Comparison of ENCODE assay signal across 17 cellular contexts in the genomic region with DNA sequence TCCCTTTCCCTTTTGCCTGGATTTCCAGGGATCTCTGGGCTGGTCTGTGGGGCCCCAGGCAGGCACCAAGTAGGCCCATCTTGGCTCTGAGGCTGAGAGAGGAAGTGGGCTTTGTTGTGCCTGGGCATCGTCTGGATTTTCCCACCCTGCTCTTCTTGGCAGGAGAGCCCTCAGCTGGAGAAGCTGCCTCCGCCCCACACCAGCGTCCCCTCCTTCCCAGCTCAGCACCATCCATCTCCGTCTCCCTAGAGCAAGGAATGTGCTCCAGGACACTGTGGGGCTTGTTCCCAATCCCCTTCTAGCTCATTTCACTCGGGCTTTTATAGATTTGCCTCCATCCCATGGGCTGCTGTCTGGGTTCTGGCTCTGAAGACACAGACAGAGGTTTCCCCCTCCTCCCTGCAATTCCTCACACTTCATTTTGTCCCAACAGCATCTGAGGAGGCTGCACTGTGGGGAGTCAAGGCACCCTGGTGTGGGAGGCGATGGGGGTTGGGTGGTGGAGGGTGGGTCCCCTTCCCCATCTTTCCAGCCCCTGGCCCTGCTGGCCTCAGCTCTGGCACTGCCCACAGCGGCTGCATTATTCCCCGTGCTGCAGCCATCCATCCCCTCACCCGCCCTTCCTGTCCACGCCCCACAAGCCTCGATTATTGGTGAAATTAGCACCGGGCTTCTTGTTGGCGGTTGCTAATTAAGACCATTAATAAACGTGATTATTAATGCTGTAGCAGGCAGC. TPM values are rescaled to one million over a fixed set of nuclear protein-coding genes. Genes with fewer than 3 reads are reported as not detected.
DNase-seq lines count a peak whose midpoint lies in the region; ATAC-seq, FAIRE-seq and TF ChIP-seq lines count a peak whose summit lies in the region.
"Had no signal": no experiment of that assay in that cellular context is flagged by ENCODE, and none has a peak within 500 bp of the region (broad histone marks: within the 10 kb centered on the region; RNA-seq: fewer than 3 reads in every experiment).

No MANE protein-coding gene starts in this region.

- H2BK5ac ChIP-seq in H1 (ENCODE audit: low read depth, low read length): no peak overlapping the region

- H3K79me2 ChIP-seq in H1 (ENCODE audit: control insufficient read depth in 1 of 2, insufficient read depth in 2 of 2, low read length in 2 of 2): no peaks in the 10 kb centered on the region
- H3K79me2 ChIP-seq in neural progenitor cell (ENCODE audit: low read depth): no peaks in the 10 kb centered on the region

- no peak for TF ChIP-seq EP300 in H1 (IDR thresholded peaks at IDR 0.05; ENCODE audit: borderline replicate concordance in 1 of 2, low read depth in 2 of 2, low read length in 2 of 2)

- FAIRE-seq in H1 (lab: Jason Lieb, UNC): no peak
- FAIRE-seq: G401.6, GM12891 had no signal

- CTCF ChIA-PET in H1 (lab: Charles Lee; ENCODE audit: partially characterized antibody): interaction anchor here (0.9 to 26.1 kb wide), 13 partner anchors 4 to 111 kb away, joined by 3 to 574 read pairs (median 23); a partner anchor contains a TSS

- H2BK12ac ChIP-seq in H1 (ENCODE audit: low read depth, low read length): peak overlapping the region; percentile 89; the same call in 1 of the 2 replicates

- H3K27me3 Mint-ChIP-seq in neural progenitor cell (ENCODE audit: insufficient read depth, low read depth) (peaks cover 53% of the 10 kb centered on the region), immature natural killer cell (ENCODE audit: low read depth in 3 of 3) (peaks cover 0 to 9% (median 9%) of the 10 kb centered on the region in 3 donors)

- H3K36me3 Mint-ChIP-seq in neural progenitor cell: no peaks in the 10 kb centered on the region
- H3K36me3 Mint-ChIP-seq in immature natural killer cell: no peaks in the 10 kb centered on the region

- H3K4me3 Mint-ChIP-seq in neural progenitor cell: no peak overlapping the region
- H3K4me3 Mint-ChIP-seq in immature natural killer cell: no peak overlapping the region

- intact Hi-C loops in Right ventricle myocardium inferior (cut with DNase I): no loop called here

- peak overlapping the region; percentile 61 for H4K91ac ChIP-seq in H1 (replicated peaks; ENCODE audit: insufficient read length, low read length)

- H2BK20ac ChIP-seq in H1 (ENCODE audit: low read length): 0 out of 2 replicates have a peak overlapping the region, but pooled peaks have one; percentile 43

- no peaks in the 10 kb centered on the region for H4K20me1 ChIP-seq in H1 (replicated peaks in 1 of 2; ENCODE audit: control insufficient read depth in 1 of 2, insufficient read depth in 2 of 2, low read length in 2 of 2)
- peaks cover 47% of the 10 kb centered on the region for H4K20me1 ChIP-seq in neural progenitor cell (ENCODE audit: low read depth)

- H3F3A ChIP-seq in neural progenitor cell (ENCODE audit: low read depth): peaks cover 52% of the 10 kb centered on the region

- TF ChIP-seq POLR2A in H1 (IDR thresholded peaks at IDR 0.05; ENCODE audit: control extremely low read depth in 1 of 2, low read depth in 2 of 2, low read length in 2 of 2): no peak

- H3K56ac ChIP-seq in H1 (replicated peaks; ENCODE audit: insufficient read length, low read depth, low read length): no peak overlapping the region

- no peak overlapping the region for H3K4me3 ChIP-seq in right atrium auricular region
- no peak overlapping the region for H3K4me3 ChIP-seq in H1 (ENCODE audit: extremely low read depth in 1 of 4, insufficient read depth in 2 of 4, low read depth in 3 of 4, low read length in 4 of 4)
- no peak overlapping the region for H3K4me3 ChIP-seq in neural progenitor cell

- peak overlapping the region; percentile 65; the same call in 1 of the 2 replicates for H2AK5ac ChIP-seq in H1 (ENCODE audit: low read depth, low read length)

- H4K5ac ChIP-seq in H1 (ENCODE audit: insufficient read length, low read depth, low read length): no peak overlapping the region

- H3K27ac Mint-ChIP-seq in neural progenitor cell: no peak overlapping the region
- no peak overlapping the region for H3K27ac Mint-ChIP-seq in immature natural killer cell

- no peak for TF ChIP-seq RAD21 in H1 (IDR thresholded peaks at IDR 0.05 in 1 of 2, conservative IDR thresholded peaks at IDR 0.05 in 1 of 2; ENCODE audit: low read depth in 2 of 2, low read length in 2 of 2)

- H3K14ac ChIP-seq in H1 (ENCODE audit: insufficient read length): no peak overlapping the region

- H3K9ac ChIP-seq in H1 (replicated peaks in 1 of 4; ENCODE audit: extremely low read depth in 1 of 4, low read depth in 3 of 4, low read length in 3 of 4): no peak overlapping the region
- H3K9ac ChIP-seq in neural progenitor cell: no peak overlapping the region

- H3K27me3 ChIP-seq in right atrium auricular region: peaks cover 0 to 4% of the 10 kb centered on the region in 2 donors
- peaks cover 14 to 64% (median 56%) of the 10 kb centered on the region in 4 experiments for H3K27me3 ChIP-seq in H1 (replicated peaks in 1 of 4; ENCODE audit: control insufficient read depth in 3 of 4, extremely low read depth in 1 of 4, insufficient read depth in 3 of 4, low read length in 3 of 4)
- H3K27me3 ChIP-seq in neural progenitor cell: peaks cover 77% of the 10 kb centered on the region

- DNase-seq in Right ventricle myocardium inferior (ENCODE audit: missing footprints) (peak; percentile 15), right atrium auricular region (ENCODE audit: low spot score) (no peak), H1 (ENCODE audit: low read depth in 1 of 2, low spot score in 2 of 2) (no peak), neural progenitor cell (ENCODE audit: low spot score) (no peak), AG08395 (ENCODE audit: low spot score) (no peak), immature natural killer cell (no peak), A172 (ENCODE audit: low spot score) (no peak)
- DNase-seq: 8988T, MV-4-11, NCI-H1694, NCI-H2107, NCI-H345, PC-3 had no signal

- POLR2A ChIA-PET in H1 (lab: Charles Lee; ENCODE audit: partially characterized antibody): interaction anchor here (1.0 to 7.3 kb wide), 5 partner anchors 24 to 60 kb away, joined by 3 to 26 read pairs (median 4); no protein-coding TSS in a partner anchor

- H3K4me1 Mint-ChIP-seq in neural progenitor cell: peaks cover 36% of the 10 kb centered on the region
- H3K4me1 Mint-ChIP-seq in immature natural killer cell: peaks cover 2 to 5% of the 10 kb centered on the region in 2 donors

- H3K4me2 ChIP-seq in H1 (ENCODE audit: insufficient read depth in 1 of 2, low read depth in 2 of 2, low read length in 2 of 2) (peak overlapping the region in 1 of 2 experiments; percentile 22; a peak in 1 of 4 replicates), neural progenitor cell (peak overlapping the region; percentile 75)

- peak overlapping the region; percentile 92; the same call in 1 of the 2 replicates for H2BK15ac ChIP-seq in H1 (ENCODE audit: low read length)

- no peaks in the 10 kb centered on the region for H3K79me1 ChIP-seq in H1 (ENCODE audit: low read depth, low read length)

- H3K27ac ChIP-seq in right atrium auricular region: no peak overlapping the region
- no peak overlapping the region for H3K27ac ChIP-seq in H1 (ENCODE audit: low read depth, low read length)
- no peak overlapping the region for H3K27ac ChIP-seq in neural progenitor cell

- H2AFZ ChIP-seq in H1 (ENCODE audit: low read length) (no peak overlapping the region), neural progenitor cell (replicated peaks) (no peak overlapping the region)

- H3K36me3 ChIP-seq in right atrium auricular region (no peaks in the 10 kb centered on the region), H1 (ENCODE audit: control insufficient read depth in 2 of 4, insufficient read depth in 4 of 4, low read length in 3 of 4) (no peaks in the 10 kb centered on the region), neural progenitor cell (no peaks in the 10 kb centered on the region)

- no peak overlapping the region for H2BK120ac ChIP-seq in H1 (replicated peaks; ENCODE audit: low read depth, low read length)

- no peak overlapping the region for H3K23ac ChIP-seq in H1 (ENCODE audit: insufficient read length)

- no peak overlapping the region for H4K8ac ChIP-seq in H1 (ENCODE audit: extremely low read depth, insufficient read depth, low read length)

- 63% methylated on average over 14 of the region's 14 CpGs; no CpG with 5 or more reads in 1 of the 2 experiments for WGBS in H1 (ENCODE audit: extremely low coverage in 1 of 2, insufficient coverage in 1 of 2, insufficient read length in 1 of 2, insufficient replicate concordance in 2 of 2, low coverage in 1 of 2, low lambda C conversion rate in 2 of 2, missing lambda C conversion rate in 1 of 2), 2 experiments

- ATAC-seq in Right ventricle myocardium inferior (no peak), HG03378 (IDR thresholded peaks at IDR 0.05; ENCODE audit: unreplicated experiment) (no peak)
- ATAC-seq: PC-3 had no signal

- H3K9me3 ChIP-seq in right atrium auricular region (no peaks in the 10 kb centered on the region), H1 (ENCODE audit: insufficient read depth in 2 of 2, low read depth in 1 of 2, low read length in 1 of 2) (no peaks in the 10 kb centered on the region), neural progenitor cell (ENCODE audit: low read depth) (no peaks in the 10 kb centered on the region)

- H3K23me2 ChIP-seq in H1 (ENCODE audit: low read depth, low read length): peaks cover 4% of the 10 kb centered on the region; the same call in 1 of the 2 replicates

- H3K4me1 ChIP-seq in right atrium auricular region (peaks cover 0 to 10% of the 10 kb centered on the region in 2 donors), H1 (replicated peaks in 1 of 4; ENCODE audit: control insufficient read depth in 3 of 4, insufficient read depth in 4 of 4, low read length in 3 of 4) (peaks cover 10 to 47% (median 33%) of the 10 kb centered on the region in 4 experiments), neural progenitor cell (peaks cover 70% of the 10 kb centered on the region)

- H3K18ac ChIP-seq in H1 (ENCODE audit: extremely low read depth, low read length): 0 out of 2 replicates have a peak overlapping the region, but pooled peaks have one; percentile 6

- H3K4ac ChIP-seq in H1 (replicated peaks; ENCODE audit: insufficient read length, low read depth, low read length): no peak overlapping the region

- TF ChIP-seq CTCF in right atrium auricular region (IDR thresholded peaks at IDR 0.05) (no peak), H1 (IDR thresholded peaks at IDR 0.05; ENCODE audit: control extremely low read depth in 1 of 3, insufficient read depth in 1 of 3, low read depth in 1 of 3, low read length in 3 of 3) (no peak), neural progenitor cell (IDR thresholded peaks at IDR 0.05) (no peak)

- peaks cover 2% of the 10 kb centered on the region for H3K9me3 Mint-ChIP-seq in neural progenitor cell
- no peaks in the 10 kb centered on the region for H3K9me3 Mint-ChIP-seq in immature natural killer cell

RNA-seq across cellular contexts. Expression of a gene that starts 21.6 kb away (rescaled TPM):
- total RNA-seq in Right ventricle myocardium inferior: not detected
- total RNA-seq in right atrium auricular region: not detected
- 2.2 and 2.6 TPM in 2 replicates for total RNA-seq in H1 (2021; fragmentation: NEBNext Ultra II Directional; extraction: Animal tissue kit (Norgen Biotek cat#: 25700))
- polyA plus RNA-seq in H1 (2011; rRNA removed): 2.7 and 3.1 TPM in 2 replicates
- polyA plus RNA-seq in H1 (2011; cell fraction: cytosol; rRNA removed): 2.7 TPM
- polyA plus RNA-seq in H1 (2011; cell fraction: nucleus; rRNA removed): 6.5 TPM
- polyA plus RNA-seq in H1 (2012, experiment 1 of 2): 1.9 to 2.4 TPM (median 2.1 TPM) in 4 replicates
- polyA plus RNA-seq in H1 (2012, experiment 2 of 2): 0.92 TPM
- polyA plus RNA-seq in H1 (2013, experiment 1 of 2): 2.1 TPM
- polyA plus RNA-seq in H1 (2013, experiment 2 of 2): 1.7 TPM
- 1.2 and 1.5 TPM in 2 replicates for polyA minus RNA-seq in H1 (2011; rRNA and poly(A)+ RNA removed)
- 2.1 TPM for polyA minus RNA-seq in H1 (2011; cell fraction: cytosol; rRNA and poly(A)+ RNA removed)
- 5.1 TPM for polyA minus RNA-seq in H1 (2011; cell fraction: nucleus; rRNA and poly(A)+ RNA removed)
- not detected in 2 replicates for total RNA-seq in neural progenitor cell (ENCODE audit: low replicate concordance)
- polyA plus RNA-seq in immature natural killer cell: not detected
- not detected in 2 replicates for total RNA-seq in A172 (2014; rRNA removed; shearing (Covaris generic))
- total RNA-seq: HT1080 had no signal

RNA-seq across cellular contexts. Expression of a gene that starts 52.3 kb away (rescaled TPM):
- total RNA-seq in Right ventricle myocardium inferior (not detected), right atrium auricular region (not detected), neural progenitor cell (ENCODE audit: low replicate concordance) (0.87 TPM in 1 of 2 replicates, not detected in the other)
- 1.0 and 2.1 TPM in 2 replicates for total RNA-seq in H1 (2021; fragmentation: NEBNext Ultra II Directional; extraction: Animal tissue kit (Norgen Biotek cat#: 25700))
- polyA plus RNA-seq in H1 (2011; rRNA removed) (3.3 and 5.0 TPM in 2 replicates), immature natural killer cell (under 1 TPM in 1 of 3 donors, not detected in 2; 0.62 TPM)
- 1.7 TPM for polyA plus RNA-seq in H1 (2011; cell fraction: cytosol; rRNA removed)
- 2.9 TPM for polyA plus RNA-seq in H1 (2011; cell fraction: nucleus; rRNA removed)
- polyA plus RNA-seq in H1 (2012, experiment 1 of 2): 1.9 to 4.5 TPM (median 3.7 TPM) in 4 replicates
- 3.0 TPM for polyA plus RNA-seq in H1 (2012, experiment 2 of 2)
- 5.1 TPM for polyA plus RNA-seq in H1 (2013, experiment 1 of 2)
- 4.6 TPM for polyA plus RNA-seq in H1 (2013, experiment 2 of 2)
- 0.85 and 1.9 TPM in 2 replicates for polyA minus RNA-seq in H1 (2011; rRNA and poly(A)+ RNA removed)
- polyA minus RNA-seq in H1 (2011; cell fraction: cytosol; rRNA and poly(A)+ RNA removed): not detected
- polyA minus RNA-seq in H1 (2011; cell fraction: nucleus; rRNA and poly(A)+ RNA removed): not detected
- total RNA-seq in A172 (2014; rRNA removed; shearing (Covaris generic)): 3.5 and 9.4 TPM in 2 replicates

RNA-seq across cellular contexts. Expression of a gene that starts 52.5 kb away (rescaled TPM):
- total RNA-seq in Right ventricle myocardium inferior: 137 TPM
- total RNA-seq in right atrium auricular region: 100 to 1,000 TPM; 102 to 146 TPM
- total RNA-seq in H1 (2021; fragmentation: NEBNext Ultra II Directional; extraction: Animal tissue kit (Norgen Biotek cat#: 25700)): 471 and 480 TPM in 2 replicates
- 321 and 431 TPM in 2 replicates for polyA plus RNA-seq in H1 (2011; rRNA removed)
- polyA plus RNA-seq in H1 (2011; cell fraction: cytosol; rRNA removed): 579 TPM
- polyA plus RNA-seq in H1 (2011; cell fraction: nucleus; rRNA removed): 286 TPM
- 427 to 481 TPM (median 450 TPM) in 4 replicates for polyA plus RNA-seq in H1 (2012, experiment 1 of 2)
- polyA plus RNA-seq in H1 (2012, experiment 2 of 2): 414 TPM
- polyA plus RNA-seq in H1 (2013, experiment 1 of 2): 278 TPM
- polyA plus RNA-seq in H1 (2013, experiment 2 of 2): 275 TPM
- polyA minus RNA-seq in H1 (2011; rRNA and poly(A)+ RNA removed): 711 and 916 TPM in 2 replicates
- 351 TPM for polyA minus RNA-seq in H1 (2011; cell fraction: cytosol; rRNA and poly(A)+ RNA removed)
- 216 TPM for polyA minus RNA-seq in H1 (2011; cell fraction: nucleus; rRNA and poly(A)+ RNA removed)
- 434 and 523 TPM in 2 replicates for total RNA-seq in neural progenitor cell (ENCODE audit: low replicate concordance)
- 100 to 1,000 TPM; 174 to 225 (median 177) TPM for polyA plus RNA-seq in immature natural killer cell
- 1,101 and 1,191 TPM in 2 replicates for total RNA-seq in A172 (2014; rRNA removed; shearing (Covaris generic))
